8 cellular contexts compared by ENCODE assay signal in genomic region chr1:23790696-23791433, GRCh38. TPM values are rescaled to one million over a fixed set of nuclear protein-coding genes. Genes with fewer than 3 reads are reported as not detected.
DNase-seq lines count a peak whose midpoint lies in the region; ATAC-seq and TF ChIP-seq lines count a peak whose summit lies in the region.

Gene LYPLA2 (plus strand): TSS chr1:23791145. CDS start chr1:23792683, 1,538 bp downstream.

- peak within 1 kb of the TSS; percentile 96 for H2AFZ ChIP-seq in ACC112 (ENCODE audit: low read length, unreplicated experiment)

- no peaks in the 10 kb centered on the region for H3K27me3 ChIP-seq in ACC112 (ENCODE audit: insufficient read depth, low read length)
- no peaks in the 10 kb centered on the region for H3K27me3 ChIP-seq in kidney epithelial cell (ENCODE audit: control insufficient read depth, insufficient read depth, low read length)

- H3K4me1 ChIP-seq in ACC112 (ENCODE audit: control insufficient read depth, insufficient read depth, low read length, unreplicated experiment), result peaks cover 27% of the 10 kb centered on the region

- H3K4me3 ChIP-seq in ACC112 (ENCODE audit: low read depth, low read length) (peak within 1 kb of the TSS; percentile 99), kidney epithelial cell (ENCODE audit: low read depth, low read length) (peak within 1 kb of the TSS; percentile 90)

- ATAC-seq in GM18858 (IDR thresholded peaks at IDR 0.05; ENCODE audit: unreplicated experiment), result peak; percentile 56
- peak; percentile 64 for ATAC-seq in HG03108 (IDR thresholded peaks at IDR 0.05; ENCODE audit: unreplicated experiment)

- DNase-seq in NCI-H446 (lab: John Stamatoyannopoulos, UW) (peak; percentile 83 to 93), cerebellum (ENCODE audit: low spot score) (peak; percentile 93), kidney epithelial cell (ENCODE audit: low read depth) (no peak)
- DNase-seq in activated CD4-positive, alpha-beta T cell treated with anti-CD3 and anti-CD28 coated beads for 24 hours (ENCODE audit: low read depth in 2 of 2), result peak; percentile 74 to 87
- peak; percentile 95 for DNase-seq in stimulated activated CD4-positive, alpha-beta T cell treated with anti-CD3 and anti-CD28 coated beads, Interleukin-15, amount 100 ng/mL, for 24 hours

- peak within 1 kb of the TSS; percentile 95 for H3K27ac ChIP-seq in ACC112 (ENCODE audit: low read depth, low read length)

- TF ChIP-seq CTCF in kidney epithelial cell (IDR thresholded peaks at IDR 0.05; ENCODE audit: insufficient read depth, low read length, poor library complexity, severe bottlenecking), result no peak

- H3K36me3 ChIP-seq in ACC112 (ENCODE audit: insufficient read depth, low read length) (peaks cover 17% of the 10 kb centered on the region; the same call in 1 of the 2 replicates), kidney epithelial cell (ENCODE audit: control insufficient read depth, insufficient read depth, low read length) (peaks cover 6% of the 10 kb centered on the region)

- H3K79me2 ChIP-seq in ACC112 (ENCODE audit: control insufficient read depth, insufficient read depth, low read length, unreplicated experiment), result peaks cover 26% of the 10 kb centered on the region

RNA-seq across cellular contexts. Expression of gene LYPLA2, which starts in this region (rescaled TPM):
- total RNA-seq in cerebellum (21.1 TPM), kidney epithelial cell (163 and 235 TPM in 2 replicates)
